In the genomic region with DNA sequence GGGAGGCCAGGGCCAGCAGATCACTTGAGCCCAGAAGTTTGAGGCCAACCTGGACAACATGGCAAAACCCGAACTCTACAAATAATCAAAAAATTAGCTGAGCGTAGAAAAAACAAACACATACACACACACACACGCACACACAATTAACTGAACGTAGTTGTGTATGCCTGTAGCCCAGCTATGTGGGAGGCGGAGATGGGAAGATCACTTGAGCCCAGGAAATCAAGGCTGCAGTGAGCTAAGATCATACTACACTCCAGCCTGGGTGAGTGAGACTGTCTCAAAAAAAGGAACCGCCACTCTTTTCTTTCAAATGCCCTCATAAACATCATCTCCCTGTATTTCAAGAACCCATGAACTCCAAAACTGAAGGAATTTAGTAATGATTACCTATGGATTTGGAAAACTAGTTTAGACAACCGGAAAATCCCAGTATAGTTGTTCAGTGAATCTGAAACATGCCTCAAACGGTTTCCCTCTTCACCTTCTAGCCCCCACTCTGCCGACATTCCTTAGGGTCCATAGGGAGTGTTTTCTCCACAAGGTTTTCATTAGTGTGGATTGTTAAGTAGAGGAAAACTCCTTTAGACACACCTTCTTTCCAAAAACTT, we compare ENCODE assay signal across 9 cellular contexts. TPM values are rescaled to one million over a fixed set of nuclear protein-coding genes. Genes with fewer than 3 reads are reported as not detected.
DNase-seq lines count a peak whose midpoint lies in the region; ATAC-seq, FAIRE-seq and TF ChIP-seq lines count a peak whose summit lies in the region.
"Had no signal": no experiment of that assay in that cellular context is flagged by ENCODE, and none has a peak within 500 bp of the region (broad histone marks: within the 10 kb centered on the region; RNA-seq: fewer than 3 reads in every experiment).

No MANE protein-coding gene starts in this region.

- H3K9me1 ChIP-seq in K562 (ENCODE audit: control insufficient read depth, insufficient read depth, low read length), result peaks cover 3% of the 10 kb centered on the region

- H3K4me1 ChIP-seq in K562 (replicated peaks in 1 of 2; ENCODE audit: control insufficient read depth in 2 of 2, insufficient read depth in 2 of 2, low read length in 2 of 2) (peaks cover 0 to 11% of the 10 kb centered on the region in 2 experiments; a peak in 3 of 5 replicates), mucosa of stomach (ENCODE audit: control insufficient read depth, insufficient read depth, low read length) (peaks cover 24% of the 10 kb centered on the region), uterus (no peaks in the 10 kb centered on the region)

- peak; percentile 7; the same call in 1 of the 2 replicates for TF ChIP-seq EP300 in K562 (IDR thresholded peaks at IDR 0.05; ENCODE audit: low read length)

- no peak overlapping the region for H2AFZ ChIP-seq in K562 (ENCODE audit: low read depth, low read length)

- H3K9ac ChIP-seq in K562 (ENCODE audit: insufficient read depth in 1 of 2, low read depth in 2 of 2, low read length in 2 of 2) (peak overlapping the region in 1 of 2 experiments; percentile 100; a peak in 2 of 4 replicates), mucosa of stomach (ENCODE audit: low read length) (peak overlapping the region; percentile 11)

- FAIRE-seq in K562 (lab: Jason Lieb, UNC), result peak; percentile 55

- no peak; a peak in 1 of 4 replicates for TF ChIP-seq RAD21 in K562 (CRISPR knock-in tag; conservative IDR thresholded peaks at IDR 0.05 in 1 of 2, IDR thresholded peaks at IDR 0.05 in 1 of 2)

- H3K27me3 ChIP-seq in K562 (ENCODE audit: control insufficient read depth in 2 of 2, insufficient read depth in 2 of 2, low read length in 2 of 2) (no peaks in the 10 kb centered on the region), mucosa of stomach (ENCODE audit: control insufficient read depth, insufficient read depth, low read length) (no peaks in the 10 kb centered on the region), uterus (no peaks in the 10 kb centered on the region)

- TF ChIP-seq POLR2A in K562 (conservative IDR thresholded peaks at IDR 0.05) (peak; percentile 96), uterus (IDR thresholded peaks at IDR 0.05) (no peak)

- ATAC-seq in Right ventricle myocardium inferior (peak; percentile 28), K562 (peak; percentile 38), HG02759 (IDR thresholded peaks at IDR 0.05; ENCODE audit: unreplicated experiment) (no peak), GM18909 (IDR thresholded peaks at IDR 0.05; ENCODE audit: poor library complexity, unreplicated experiment) (no peak), GM21526 (IDR thresholded peaks at IDR 0.05; ENCODE audit: low FRiP score, unreplicated experiment) (no peak)

- peaks cover 44% of the 10 kb centered on the region for H3K36me3 ChIP-seq in K562 (ENCODE audit: control insufficient read depth, insufficient read depth, low read length)
- peaks cover 20% of the 10 kb centered on the region for H3K36me3 ChIP-seq in mucosa of stomach (ENCODE audit: control insufficient read depth, insufficient read depth, low read length)
- peaks cover 0 to 3% of the 10 kb centered on the region in 2 donors for H3K36me3 ChIP-seq in uterus

- peak overlapping the region; percentile 2; the same call in 1 of the 2 replicates for H3K4me2 ChIP-seq in K562 (ENCODE audit: insufficient read depth, low read length)

- peak overlapping the region; percentile 99; the same call in 1 of the 3 replicates for H3K27ac ChIP-seq in K562 (ENCODE audit: extremely low read depth, low read depth, low read length)
- H3K27ac ChIP-seq in uterus, result peak overlapping the region; percentile 96 to 100

- TF ChIP-seq CTCF in K562 (IDR thresholded peaks at IDR 0.05 in 2 of 3, conservative IDR thresholded peaks at IDR 0.05 in 1 of 3; ENCODE audit: insufficient read depth in 2 of 3, low read depth in 1 of 3, low read length in 3 of 3), result no peak
- no peak for TF ChIP-seq CTCF in uterus (IDR thresholded peaks at IDR 0.05)

- 19% methylated on average over 9 of the region's 9 CpGs for WGBS in K562 (ENCODE audit: insufficient coverage, low coverage, missing lambda C conversion rate)

- DNase-seq in Right ventricle myocardium inferior (ENCODE audit: missing footprints) (no peak), cardiac septum (ENCODE audit: low spot score) (no peak), K562 (ENCODE audit: extremely low read depth in 1 of 4, low spot score in 3 of 4) (peak in 1 of 4 experiments; percentile 63), uterus (peak; percentile 13 to 27)
- DNase-seq: SHP77 treated with DMSO at 0.1 percent for 48 hours had no signal

- peaks cover 55% of the 10 kb centered on the region for H3K79me2 ChIP-seq in K562 (ENCODE audit: control insufficient read depth, insufficient read depth, low read length)

- peak overlapping the region; percentile 85 for H3K4me3 ChIP-seq in K562
- no peak overlapping the region for H3K4me3 ChIP-seq in mucosa of stomach (ENCODE audit: low read length)
- H3K4me3 ChIP-seq in uterus, result peak overlapping the region; percentile 60 to 85

- H4K20me1 ChIP-seq in K562 (replicated peaks; ENCODE audit: control insufficient read depth, insufficient read depth, low read length), result peaks cover 44% of the 10 kb centered on the region

- in situ Hi-C loops in K562 (cut with MboI), result no loop called here

- H3K9me3 ChIP-seq in K562 (replicated peaks; ENCODE audit: control insufficient read depth, insufficient read depth, low read depth, low read length), result no peaks in the 10 kb centered on the region
- no peaks in the 10 kb centered on the region for H3K9me3 ChIP-seq in mucosa of stomach (ENCODE audit: control insufficient read depth, low read length)
- H3K9me3 ChIP-seq in uterus, result no peaks in the 10 kb centered on the region

- CTCF ChIA-PET in K562 (lab: Yijun Ruan, JAX; ENCODE audit: low intra/inter-chr PET ratio), result no interaction called here

- no TSS peak for BruUV-seq in K562 (replicated peaks; lab: Mats Ljungman, UMichigan)

- POLR2A ChIA-PET in K562 (lab: Yijun Ruan, JAX), result interaction anchor here (1.0 to 14.0 kb wide), 16 partner anchors 10 to 132 kb away, joined by 3 to 320 read pairs (median 8); partner anchors contain the start of genes ANKRD34A, LIX1L, PIAS3 and POLR3GL

- intact Hi-C loops in Right ventricle myocardium inferior (cut with DNase I) (no loop called here), cardiac septum (cut with DNase I) (no loop called here), K562 (cut with micrococcal nuclease) (loop anchor here (2.0 kb wide), 1 partner anchor 15 kb away; no protein-coding TSS in a partner anchor), uterus (cut with DNase I; ENCODE audit: low total_unique reads) (no loop called here)

RNA-seq across cellular contexts. Expression of gene TXNIP, which starts 4.5 kb away (rescaled TPM):
- 1,017 TPM for total RNA-seq in Right ventricle myocardium inferior
- total RNA-seq in cardiac septum, result 689 TPM
- total RNA-seq in K562 (2011; cell fraction: chromatin; rRNA removed; ENCODE audit: low replicate concordance), result 1,167 and 1,393 TPM in 2 replicates
- total RNA-seq in K562 (2011; cell fraction: nucleolus; rRNA removed), result 716 and 782 TPM in 2 replicates
- total RNA-seq in K562 (2011; cell fraction: nucleoplasm; rRNA removed), result 756 and 864 TPM in 2 replicates
- total RNA-seq in K562 (2014; rRNA removed), result 202 and 226 TPM in 2 replicates
- total RNA-seq in K562 (2014; rRNA removed; fragmentation: Illumina TruSeq; extraction: Trizol), result 278 and 307 TPM in 2 replicates
- 217 and 235 TPM in 2 replicates for total RNA-seq in K562 (2015; rRNA removed; fragmentation: Illumina TruSeq; extraction: Trizol)
- total RNA-seq in K562 (2021), result 257 and 263 TPM in 2 replicates
- polyA plus RNA-seq in K562 (2011; rRNA removed), result 499 and 553 TPM in 2 replicates
- 244 and 270 TPM in 2 replicates for polyA plus RNA-seq in K562 (2011; cell fraction: cytosol; rRNA removed)
- 1,140 and 1,617 TPM in 2 replicates for polyA plus RNA-seq in K562 (2011; cell fraction: nucleus; rRNA removed)
- 256 and 452 TPM in 2 replicates for polyA plus RNA-seq in K562 (2012)
- polyA plus RNA-seq in K562 (2014; fragmentation: Illumina TruSeq; extraction: Trizol), result 253 and 295 TPM in 2 replicates
- polyA plus RNA-seq in K562 (2014; fragmentation: Nextera tagmentation; extraction: Ambion mirVana), result 100 to 1,000 TPM; 120 to 237 TPM
- 249 and 259 TPM in 2 replicates for polyA plus RNA-seq in K562 (2014; rRNA removed)
- polyA minus RNA-seq in K562 (2011; rRNA and poly(A)+ RNA removed), result 595 and 605 TPM in 2 replicates
- polyA minus RNA-seq in K562 (2011; cell fraction: cytosol; rRNA and poly(A)+ RNA removed), result 116 and 223 TPM in 2 replicates
- 667 and 1,436 TPM in 2 replicates for polyA minus RNA-seq in K562 (2011; cell fraction: nucleus; rRNA and poly(A)+ RNA removed)
- total RNA-seq in uterus, result 1,000 to 10,000 TPM in 3 of 4 donors, 100 to 1,000 TPM in 1; 731 to 1,940 (median 1,478) TPM

RNA-seq across cellular contexts. Expression of gene POLR3GL, which starts 27.4 kb away (rescaled TPM):
- total RNA-seq in Right ventricle myocardium inferior (49.1 TPM), cardiac septum (36.8 TPM), K562 (2014; rRNA removed) (28.5 and 29.6 TPM in 2 replicates), K562 (2014; rRNA removed; fragmentation: Illumina TruSeq; extraction: Trizol) (38.6 and 48.4 TPM in 2 replicates), K562 (2015; rRNA removed; fragmentation: Illumina TruSeq; extraction: Trizol) (35.2 and 38.2 TPM in 2 replicates), K562 (2021) (17.3 and 21.1 TPM in 2 replicates), uterus (10 to 100 TPM in 2 of 4 donors, 1 to 10 TPM in 2; 3.3 to 28.1 (median 8.6) TPM)
- total RNA-seq in K562 (2011; cell fraction: chromatin; rRNA removed; ENCODE audit: low replicate concordance), result 13.4 and 16.3 TPM in 2 replicates
- total RNA-seq in K562 (2011; cell fraction: nucleolus; rRNA removed), result 10.0 TPM in 2 replicates
- 9.5 and 10.3 TPM in 2 replicates for total RNA-seq in K562 (2011; cell fraction: nucleoplasm; rRNA removed)
- polyA plus RNA-seq in K562 (2011; rRNA removed) (31.0 and 39.4 TPM in 2 replicates), K562 (2014; fragmentation: Illumina TruSeq; extraction: Trizol) (47.6 and 47.9 TPM in 2 replicates), K562 (2014; fragmentation: Nextera tagmentation; extraction: Ambion mirVana) (10 to 100 TPM; 14.6 to 21.7 TPM), K562 (2014; rRNA removed) (36.1 and 48.4 TPM in 2 replicates)
- polyA plus RNA-seq in K562 (2011; cell fraction: cytosol; rRNA removed), result 20.4 and 22.2 TPM in 2 replicates
- polyA plus RNA-seq in K562 (2011; cell fraction: nucleus; rRNA removed), result 18.8 and 22.7 TPM in 2 replicates
- 37.6 and 38.4 TPM in 2 replicates for polyA plus RNA-seq in K562 (2012)
- polyA minus RNA-seq in K562 (2011; rRNA and poly(A)+ RNA removed), result 13.5 and 15.8 TPM in 2 replicates
- polyA minus RNA-seq in K562 (2011; cell fraction: cytosol; rRNA and poly(A)+ RNA removed), result 8.9 and 9.3 TPM in 2 replicates
- polyA minus RNA-seq in K562 (2011; cell fraction: nucleus; rRNA and poly(A)+ RNA removed), result 7.8 and 13.4 TPM in 2 replicates

RNA-seq across cellular contexts. Expression of gene ANKRD34A, which starts 27.5 kb away (rescaled TPM):
- total RNA-seq in Right ventricle myocardium inferior, result 0.62 TPM
- 2.9 TPM for total RNA-seq in cardiac septum
- 1.7 and 2.2 TPM in 2 replicates for total RNA-seq in K562 (2011; cell fraction: chromatin; rRNA removed; ENCODE audit: low replicate concordance)
- total RNA-seq in K562 (2011; cell fraction: nucleolus; rRNA removed), result 2.3 and 3.2 TPM in 2 replicates
- 2.1 and 2.3 TPM in 2 replicates for total RNA-seq in K562 (2011; cell fraction: nucleoplasm; rRNA removed)
- 0.41 and 0.86 TPM in 2 replicates for total RNA-seq in K562 (2014; rRNA removed)
- total RNA-seq in K562 (2014; rRNA removed; fragmentation: Illumina TruSeq; extraction: Trizol), result 0.18 and 0.38 TPM in 2 replicates
- total RNA-seq in K562 (2015; rRNA removed; fragmentation: Illumina TruSeq; extraction: Trizol), result 0.43 and 0.45 TPM in 2 replicates
- total RNA-seq in K562 (2021), result 0.89 and 1.6 TPM in 2 replicates
- polyA plus RNA-seq in K562 (2011; rRNA removed), result 0.81 and 1.0 TPM in 2 replicates
- 0.80 and 1.2 TPM in 2 replicates for polyA plus RNA-seq in K562 (2011; cell fraction: cytosol; rRNA removed)
- polyA plus RNA-seq in K562 (2011; cell fraction: nucleus; rRNA removed), result 3.0 and 4.9 TPM in 2 replicates
- polyA plus RNA-seq in K562 (2012), result 0.68 and 1.0 TPM in 2 replicates
- 0.80 and 0.91 TPM in 2 replicates for polyA plus RNA-seq in K562 (2014; fragmentation: Illumina TruSeq; extraction: Trizol)
- under 1 TPM; 0.06 to 0.07 TPM for polyA plus RNA-seq in K562 (2014; fragmentation: Nextera tagmentation; extraction: Ambion mirVana)
- 0.64 and 0.81 TPM in 2 replicates for polyA plus RNA-seq in K562 (2014; rRNA removed)
- polyA minus RNA-seq in K562 (2011; rRNA and poly(A)+ RNA removed), result 0.49 and 0.72 TPM in 2 replicates
- polyA minus RNA-seq in K562 (2011; cell fraction: cytosol; rRNA and poly(A)+ RNA removed), result 0.38 and 1.2 TPM in 2 replicates
- 1.9 and 2.0 TPM in 2 replicates for polyA minus RNA-seq in K562 (2011; cell fraction: nucleus; rRNA and poly(A)+ RNA removed)
- 1 to 10 TPM in 1 of 4 donors, under 1 TPM in 3; 0.26 to 5.0 (median 0.61) TPM for total RNA-seq in uterus

RNA-seq across cellular contexts. Expression of gene HJV, which starts 29.6 kb away (rescaled TPM):
- 71.0 TPM for total RNA-seq in Right ventricle myocardium inferior
- 73.8 TPM for total RNA-seq in cardiac septum
- 6.4 and 7.7 TPM in 2 replicates for total RNA-seq in K562 (2011; cell fraction: chromatin; rRNA removed; ENCODE audit: low replicate concordance)
- 5.4 and 7.8 TPM in 2 replicates for total RNA-seq in K562 (2011; cell fraction: nucleolus; rRNA removed)
- total RNA-seq in K562 (2011; cell fraction: nucleoplasm; rRNA removed), result 6.4 and 6.9 TPM in 2 replicates
- 1.1 and 2.5 TPM in 2 replicates for total RNA-seq in K562 (2014; rRNA removed)
- total RNA-seq in K562 (2014; rRNA removed; fragmentation: Illumina TruSeq; extraction: Trizol), result 2.1 and 3.3 TPM in 2 replicates
- total RNA-seq in K562 (2015; rRNA removed; fragmentation: Illumina TruSeq; extraction: Trizol), result 1.9 and 2.9 TPM in 2 replicates
- 2.1 and 2.9 TPM in 2 replicates for total RNA-seq in K562 (2021)
- polyA plus RNA-seq in K562 (2011; rRNA removed), result 3.2 and 6.6 TPM in 2 replicates
- polyA plus RNA-seq in K562 (2011; cell fraction: cytosol; rRNA removed), result 3.0 and 4.6 TPM in 2 replicates
- polyA plus RNA-seq in K562 (2011; cell fraction: nucleus; rRNA removed), result 3.7 and 5.5 TPM in 2 replicates
- 2.9 and 4.8 TPM in 2 replicates for polyA plus RNA-seq in K562 (2012)
- 2.7 and 3.0 TPM in 2 replicates for polyA plus RNA-seq in K562 (2014; fragmentation: Illumina TruSeq; extraction: Trizol)
- polyA plus RNA-seq in K562 (2014; fragmentation: Nextera tagmentation; extraction: Ambion mirVana), result 1 to 10 TPM; 1.0 to 1.3 TPM
- polyA plus RNA-seq in K562 (2014; rRNA removed), result 2.4 and 5.5 TPM in 2 replicates
- 4.3 and 4.5 TPM in 2 replicates for polyA minus RNA-seq in K562 (2011; rRNA and poly(A)+ RNA removed)
- 0.73 and 2.8 TPM in 2 replicates for polyA minus RNA-seq in K562 (2011; cell fraction: cytosol; rRNA and poly(A)+ RNA removed)
- 2.3 and 2.7 TPM in 2 replicates for polyA minus RNA-seq in K562 (2011; cell fraction: nucleus; rRNA and poly(A)+ RNA removed)
- not detected for total RNA-seq in uterus

RNA-seq across cellular contexts. Expression of gene LIX1L, which starts 34.1 kb away (rescaled TPM):
- 25.8 TPM for total RNA-seq in Right ventricle myocardium inferior
- 25.6 TPM for total RNA-seq in cardiac septum
- 5.2 and 6.2 TPM in 2 replicates for total RNA-seq in K562 (2011; cell fraction: chromatin; rRNA removed; ENCODE audit: low replicate concordance)
- total RNA-seq in K562 (2011; cell fraction: nucleolus; rRNA removed), result 4.7 and 4.8 TPM in 2 replicates
- total RNA-seq in K562 (2011; cell fraction: nucleoplasm; rRNA removed), result 8.9 and 14.7 TPM in 2 replicates
- total RNA-seq in K562 (2014; rRNA removed), result 7.4 and 10.7 TPM in 2 replicates
- 10.0 and 11.0 TPM in 2 replicates for total RNA-seq in K562 (2014; rRNA removed; fragmentation: Illumina TruSeq; extraction: Trizol)
- 11.7 and 12.9 TPM in 2 replicates for total RNA-seq in K562 (2015; rRNA removed; fragmentation: Illumina TruSeq; extraction: Trizol)
- 15.7 and 16.4 TPM in 2 replicates for total RNA-seq in K562 (2021)
- polyA plus RNA-seq in K562 (2011; rRNA removed), result 20.6 and 26.5 TPM in 2 replicates
- polyA plus RNA-seq in K562 (2011; cell fraction: cytosol; rRNA removed), result 23.9 and 30.3 TPM in 2 replicates
- polyA plus RNA-seq in K562 (2011; cell fraction: nucleus; rRNA removed), result 5.3 and 5.5 TPM in 2 replicates
- 4.7 and 8.4 TPM in 2 replicates for polyA plus RNA-seq in K562 (2012)
- polyA plus RNA-seq in K562 (2014; fragmentation: Illumina TruSeq; extraction: Trizol), result 10.5 and 12.5 TPM in 2 replicates
- polyA plus RNA-seq in K562 (2014; fragmentation: Nextera tagmentation; extraction: Ambion mirVana), result 1 to 10 TPM; 4.6 to 9.2 TPM
- 13.5 and 16.1 TPM in 2 replicates for polyA plus RNA-seq in K562 (2014; rRNA removed)
- polyA minus RNA-seq in K562 (2011; rRNA and poly(A)+ RNA removed), result 17.0 and 21.0 TPM in 2 replicates
- 11.1 and 12.0 TPM in 2 replicates for polyA minus RNA-seq in K562 (2011; cell fraction: cytosol; rRNA and poly(A)+ RNA removed)
- polyA minus RNA-seq in K562 (2011; cell fraction: nucleus; rRNA and poly(A)+ RNA removed), result 1.8 and 3.0 TPM in 2 replicates
- total RNA-seq in uterus, result 10 to 100 TPM; 12.3 to 69.0 (median 32.2) TPM

Comparison
In these comparisons a context has a peak if more than half of its experiments do, and no peak if none do; other contexts are left out.
1. ATAC-seq: peak in Right ventricle myocardium inferior (single experiment) and K562 (single experiment); none in HG02759 (single experiment), GM18909 (single experiment) and GM21526 (single experiment).
2. DNase-seq: peak in uterus (2 of 2); none in Right ventricle myocardium inferior (single experiment) and cardiac septum (single experiment).